ENCODE assay signal across 1 cellular context in genomic region chr1:121586369-121587229, GRCh38.
TF ChIP-seq lines count a peak whose summit lies in the region.

No MANE protein-coding gene starts in this region.

TF ChIP-seq in HepG2, 621 proteins besides CTCF, POLR2A, EP300 and RAD21 (continued from another document and continues in another):
- TF ChIP-seq, protein P1, sequence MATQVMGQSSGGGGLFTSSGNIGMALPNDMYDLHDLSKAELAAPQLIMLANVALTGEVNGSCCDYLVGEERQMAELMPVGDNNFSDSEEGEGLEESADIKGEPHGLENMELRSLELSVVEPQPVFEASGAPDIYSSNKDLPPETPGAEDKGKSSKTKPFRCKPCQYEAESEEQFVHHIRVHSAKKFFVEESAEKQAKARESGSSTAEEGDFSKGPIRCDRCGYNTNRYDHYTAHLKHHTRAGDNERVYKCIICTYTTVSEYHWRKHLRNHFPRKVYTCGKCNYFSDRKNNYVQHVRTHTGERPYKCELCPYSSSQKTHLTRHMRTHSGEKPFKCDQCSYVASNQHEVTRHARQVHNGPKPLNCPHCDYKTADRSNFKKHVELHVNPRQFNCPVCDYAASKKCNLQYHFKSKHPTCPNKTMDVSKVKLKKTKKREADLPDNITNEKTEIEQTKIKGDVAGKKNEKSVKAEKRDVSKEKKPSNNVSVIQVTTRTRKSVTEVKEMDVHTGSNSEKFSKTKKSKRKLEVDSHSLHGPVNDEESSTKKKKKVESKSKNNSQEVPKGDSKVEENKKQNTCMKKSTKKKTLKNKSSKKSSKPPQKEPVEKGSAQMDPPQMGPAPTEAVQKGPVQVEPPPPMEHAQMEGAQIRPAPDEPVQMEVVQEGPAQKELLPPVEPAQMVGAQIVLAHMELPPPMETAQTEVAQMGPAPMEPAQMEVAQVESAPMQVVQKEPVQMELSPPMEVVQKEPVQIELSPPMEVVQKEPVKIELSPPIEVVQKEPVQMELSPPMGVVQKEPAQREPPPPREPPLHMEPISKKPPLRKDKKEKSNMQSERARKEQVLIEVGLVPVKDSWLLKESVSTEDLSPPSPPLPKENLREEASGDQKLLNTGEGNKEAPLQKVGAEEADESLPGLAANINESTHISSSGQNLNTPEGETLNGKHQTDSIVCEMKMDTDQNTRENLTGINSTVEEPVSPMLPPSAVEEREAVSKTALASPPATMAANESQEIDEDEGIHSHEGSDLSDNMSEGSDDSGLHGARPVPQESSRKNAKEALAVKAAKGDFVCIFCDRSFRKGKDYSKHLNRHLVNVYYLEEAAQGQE (IDR thresholded peaks at IDR 0.05; ENCODE audit: borderline replicate concordance in 1 of 2, low read depth in 1 of 2, low read length in 2 of 2) = no peak
- TF ChIP-seq BRD4 (CRISPR knock-in tag; IDR thresholded peaks at IDR 0.05) (no peak; the same call in 1 of the 2 replicates), PBX3 (CRISPR knock-in tag; IDR thresholded peaks at IDR 0.05; ENCODE audit: borderline replicate concordance) (no peak), ONECUT2 (CRISPR knock-in tag; IDR thresholded peaks at IDR 0.05) (no peak), ZNF460 (CRISPR knock-in tag; IDR thresholded peaks at IDR 0.05; ENCODE audit: borderline replicate concordance) (no peak; the same call in 1 of the 2 replicates), HDAC6 (IDR thresholded peaks at IDR 0.05; ENCODE audit: low read depth, low read length) (no peak), ZGPAT (CRISPR knock-in tag; IDR thresholded peaks at IDR 0.05) (peak; percentile 91), ZBTB7B (CRISPR knock-in tag; IDR thresholded peaks at IDR 0.05) (peak; percentile 79; the same call in 1 of the 2 replicates), ZNF737 (CRISPR knock-in tag; IDR thresholded peaks at IDR 0.05; ENCODE audit: borderline replicate concordance) (0 out of 2 replicates have a peak, but pooled peaks have one; percentile 39), ZBTB34 (CRISPR knock-in tag; IDR thresholded peaks at IDR 0.05) (peak; percentile 76; the same call in 1 of the 2 replicates), YY1 (IDR thresholded peaks at IDR 0.05; ENCODE audit: insufficient read depth, insufficient replicate concordance, low read depth, low read length) (peak; percentile 66), STAT5B (CRISPR knock-in tag; IDR thresholded peaks at IDR 0.05) (no peak), POGZ (CRISPR knock-in tag; IDR thresholded peaks at IDR 0.05) (peak; percentile 99), ZNF564 (CRISPR knock-in tag; IDR thresholded peaks at IDR 0.05) (peak; percentile 36; the same call in 1 of the 2 replicates), TEAD2 (CRISPR knock-in tag; IDR thresholded peaks at IDR 0.05) (0 out of 2 replicates have a peak, but pooled peaks have one; percentile 52), PLRG1 (conservative IDR thresholded peaks at IDR 0.05) (no peak), KLF12 (CRISPR knock-in tag; IDR thresholded peaks at IDR 0.05; ENCODE audit: borderline replicate concordance) (no peak; the same call in 1 of the 2 replicates), POLR2G (IDR thresholded peaks at IDR 0.05; ENCODE audit: low read depth, low read length) (peak; percentile 44; the same call in 1 of the 2 replicates), ZNF18 (CRISPR knock-in tag; IDR thresholded peaks at IDR 0.05; ENCODE audit: insufficient replicate concordance) (peak; percentile 10), RARA (CRISPR knock-in tag; IDR thresholded peaks at IDR 0.05) (peak; percentile 84), ZNF354B (CRISPR knock-in tag; IDR thresholded peaks at IDR 0.05) (no peak), ZSCAN5A (CRISPR knock-in tag; IDR thresholded peaks at IDR 0.05; ENCODE audit: borderline replicate concordance) (peak; percentile 68; the same call in 1 of the 2 replicates), TCF12 (IDR thresholded peaks at IDR 0.05) (no peak), TCF12 (CRISPR knock-in tag; IDR thresholded peaks at IDR 0.05) (0 out of 2 replicates have a peak, but pooled peaks have one; percentile 4), ZNF275 (CRISPR knock-in tag; IDR thresholded peaks at IDR 0.05; ENCODE audit: borderline replicate concordance) (peak; percentile 13; the same call in 1 of the 2 replicates), HMGXB4 (CRISPR knock-in tag; IDR thresholded peaks at IDR 0.05; ENCODE audit: borderline replicate concordance in 1 of 2, low read depth in 1 of 2) (no peak), NKX3-1 (CRISPR knock-in tag; IDR thresholded peaks at IDR 0.05) (no peak), ZNF772 (CRISPR knock-in tag; IDR thresholded peaks at IDR 0.05) (0 out of 2 replicates have a peak, but pooled peaks have one; percentile 6), ZNF576 (CRISPR knock-in tag; IDR thresholded peaks at IDR 0.05) (peak; percentile 99), FOXO1 (CRISPR knock-in tag; IDR thresholded peaks at IDR 0.05) (no peak; the same call in 1 of the 2 replicates), ZNF720 (CRISPR knock-in tag; IDR thresholded peaks at IDR 0.05) (no peak), TCF7L2 (IDR thresholded peaks at IDR 0.05; ENCODE audit: low read depth, low read length) (peak; percentile 52), SRF (IDR thresholded peaks at IDR 0.05; ENCODE audit: low read depth, low read length) (no peak), ZFP37 (CRISPR knock-in tag; IDR thresholded peaks at IDR 0.05; ENCODE audit: borderline replicate concordance) (no peak), MZF1 (CRISPR knock-in tag; IDR thresholded peaks at IDR 0.05; ENCODE audit: borderline replicate concordance) (no peak)
- TF ChIP-seq, protein P2, sequence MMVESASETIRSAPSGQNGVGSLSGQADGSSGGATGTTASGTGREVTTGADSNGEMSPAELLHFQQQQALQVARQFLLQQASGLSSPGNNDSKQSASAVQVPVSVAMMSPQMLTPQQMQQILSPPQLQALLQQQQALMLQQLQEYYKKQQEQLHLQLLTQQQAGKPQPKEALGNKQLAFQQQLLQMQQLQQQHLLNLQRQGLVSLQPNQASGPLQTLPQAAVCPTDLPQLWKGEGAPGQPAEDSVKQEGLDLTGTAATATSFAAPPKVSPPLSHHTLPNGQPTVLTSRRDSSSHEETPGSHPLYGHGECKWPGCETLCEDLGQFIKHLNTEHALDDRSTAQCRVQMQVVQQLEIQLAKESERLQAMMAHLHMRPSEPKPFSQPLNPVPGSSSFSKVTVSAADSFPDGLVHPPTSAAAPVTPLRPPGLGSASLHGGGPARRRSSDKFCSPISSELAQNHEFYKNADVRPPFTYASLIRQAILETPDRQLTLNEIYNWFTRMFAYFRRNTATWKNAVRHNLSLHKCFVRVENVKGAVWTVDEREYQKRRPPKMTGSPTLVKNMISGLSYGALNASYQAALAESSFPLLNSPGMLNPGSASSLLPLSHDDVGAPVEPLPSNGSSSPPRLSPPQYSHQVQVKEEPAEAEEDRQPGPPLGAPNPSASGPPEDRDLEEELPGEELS (CRISPR knock-in tag; IDR thresholded peaks at IDR 0.05) = peak; percentile 74; the same call in 1 of the 2 replicates
- TF ChIP-seq, protein P3, sequence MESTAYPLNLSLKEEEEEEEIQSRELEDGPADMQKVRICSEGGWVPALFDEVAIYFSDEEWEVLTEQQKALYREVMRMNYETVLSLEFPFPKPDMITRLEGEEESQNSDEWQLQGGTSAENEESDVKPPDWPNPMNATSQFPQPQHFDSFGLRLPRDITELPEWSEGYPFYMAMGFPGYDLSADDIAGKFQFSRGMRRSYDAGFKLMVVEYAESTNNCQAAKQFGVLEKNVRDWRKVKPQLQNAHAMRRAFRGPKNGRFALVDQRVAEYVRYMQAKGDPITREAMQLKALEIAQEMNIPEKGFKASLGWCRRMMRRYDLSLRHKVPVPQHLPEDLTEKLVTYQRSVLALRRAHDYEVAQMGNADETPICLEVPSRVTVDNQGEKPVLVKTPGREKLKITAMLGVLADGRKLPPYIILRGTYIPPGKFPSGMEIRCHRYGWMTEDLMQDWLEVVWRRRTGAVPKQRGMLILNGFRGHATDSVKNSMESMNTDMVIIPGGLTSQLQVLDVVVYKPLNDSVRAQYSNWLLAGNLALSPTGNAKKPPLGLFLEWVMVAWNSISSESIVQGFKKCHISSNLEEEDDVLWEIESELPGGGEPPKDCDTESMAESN (CRISPR knock-in tag; conservative IDR thresholded peaks at IDR 0.05) = peak; percentile 86; the same call in 1 of the 2 replicates
- TF ChIP-seq, protein P4, sequence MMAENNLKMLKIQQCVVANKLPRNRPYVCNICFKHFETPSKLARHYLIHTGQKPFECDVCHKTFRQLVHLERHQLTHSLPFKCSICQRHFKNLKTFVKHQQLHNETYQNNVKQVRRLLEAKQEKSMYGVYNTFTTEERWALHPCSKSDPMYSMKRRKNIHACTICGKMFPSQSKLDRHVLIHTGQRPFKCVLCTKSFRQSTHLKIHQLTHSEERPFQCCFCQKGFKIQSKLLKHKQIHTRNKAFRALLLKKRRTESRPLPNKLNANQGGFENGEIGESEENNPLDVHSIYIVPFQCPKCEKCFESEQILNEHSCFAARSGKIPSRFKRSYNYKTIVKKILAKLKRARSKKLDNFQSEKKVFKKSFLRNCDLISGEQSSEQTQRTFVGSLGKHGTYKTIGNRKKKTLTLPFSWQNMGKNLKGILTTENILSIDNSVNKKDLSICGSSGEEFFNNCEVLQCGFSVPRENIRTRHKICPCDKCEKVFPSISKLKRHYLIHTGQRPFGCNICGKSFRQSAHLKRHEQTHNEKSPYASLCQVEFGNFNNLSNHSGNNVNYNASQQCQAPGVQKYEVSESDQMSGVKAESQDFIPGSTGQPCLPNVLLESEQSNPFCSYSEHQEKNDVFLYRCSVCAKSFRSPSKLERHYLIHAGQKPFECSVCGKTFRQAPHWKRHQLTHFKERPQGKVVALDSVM (CRISPR knock-in tag; IDR thresholded peaks at IDR 0.05) = no peak; the same call in 1 of the 2 replicates
